ENCODE assay signal across 12 cellular contexts in genomic region chr16:53257001-53257400, GRCh38.
DNase-seq lines count a peak whose midpoint lies in the region; ATAC-seq and TF ChIP-seq lines count a peak whose summit lies in the region.
"Had no signal": no experiment of that assay in that cellular context is flagged by ENCODE, and none has a peak within 500 bp of the region (broad histone marks: within the 10 kb centered on the region; RNA-seq: fewer than 3 reads in every experiment).

No MANE protein-coding gene starts in this region.

- no peak overlapping the region for H3K18ac ChIP-seq in mesenchymal stem cell (ENCODE audit: low read depth in 1 of 2, low read length in 2 of 2)

- H3K27me3 Mint-ChIP-seq in dendritic cell treated with granulocyte-macrophage colony-stimulating factor and Interleukin-4, amounts not matched to agents 40 ng/mL and 50 ng/mL, for 4 days = no peaks in the 10 kb centered on the region

- intact Hi-C loops in dendritic cell treated with granulocyte-macrophage colony-stimulating factor and Interleukin-4, amounts not matched to agents 40 ng/mL and 50 ng/mL, for 4 days (cut with micrococcal nuclease) = no loop called here

- H2BK120ac ChIP-seq in mesenchymal stem cell (ENCODE audit: low read depth, low read length) = no peak overlapping the region

- H2AFZ ChIP-seq in mesenchymal stem cell (ENCODE audit: low read depth, low read length) = no peak overlapping the region
- H2AFZ ChIP-seq: parathyroid adenoma had no signal

- H2BK12ac ChIP-seq in mesenchymal stem cell (ENCODE audit: low read length in 2 of 2) = no peak overlapping the region

- no peak overlapping the region for H2BK5ac ChIP-seq in mesenchymal stem cell (ENCODE audit: low read depth, low read length, poor library complexity, severe bottlenecking)

- DNase-seq in AG08395 (ENCODE audit: low spot score) (peak; percentile 38), mesenchymal stem cell (peak; percentile 26), SIG-M5 (lab: John Stamatoyannopoulos, UW) (no peak), foreskin melanocyte (no peak)
- no peak for DNase-seq in activated naive CD4-positive, alpha-beta T cell treated with Interleukin-2 at 50 U/mL for 16 hours
- DNase-seq: activated CD4-positive, CD25-positive, alpha-beta regulatory T cell; effector CD4-positive, alpha-beta T cell had no signal

- H2BK15ac ChIP-seq in mesenchymal stem cell (ENCODE audit: low read depth, poor library complexity, severe bottlenecking) = no peak overlapping the region

- H3K4me1 Mint-ChIP-seq in dendritic cell treated with granulocyte-macrophage colony-stimulating factor and Interleukin-4, amounts not matched to agents 40 ng/mL and 50 ng/mL, for 4 days (ENCODE audit: low read depth) = peaks cover 6% of the 10 kb centered on the region

- no peak overlapping the region for H4K8ac ChIP-seq in mesenchymal stem cell (ENCODE audit: low read length)

- WGBS in mesenchymal stem cell = 44% methylated on average over 2 of the region's 2 CpGs

- H4K91ac ChIP-seq in mesenchymal stem cell (ENCODE audit: low read length) = no peak overlapping the region

- H3K27ac ChIP-seq in mesenchymal stem cell (ENCODE audit: low read length, poor library complexity, severe bottlenecking) = peak overlapping the region; percentile 73
- H3K27ac ChIP-seq: C4-2B, parathyroid adenoma had no signal

- H3K27me3 ChIP-seq in mesenchymal stem cell (ENCODE audit: control insufficient read depth in 1 of 2, insufficient read depth in 1 of 2, low read length in 2 of 2) = no peaks in the 10 kb centered on the region

- no peak overlapping the region for H3K4me3 ChIP-seq in mesenchymal stem cell (ENCODE audit: insufficient read depth in 1 of 2, low read depth in 1 of 2, low read length in 2 of 2)

- TF ChIP-seq RAD21 in Ishikawa (IDR thresholded peaks at IDR 0.05; ENCODE audit: low read depth) = no peak

- no peak overlapping the region for H3K4me3 Mint-ChIP-seq in dendritic cell treated with granulocyte-macrophage colony-stimulating factor and Interleukin-4, amounts not matched to agents 40 ng/mL and 50 ng/mL, for 4 days

- no peak overlapping the region for H2AK5ac ChIP-seq in mesenchymal stem cell (ENCODE audit: low read length, severe bottlenecking)

- no peaks in the 10 kb centered on the region for H3K9me3 Mint-ChIP-seq in dendritic cell treated with granulocyte-macrophage colony-stimulating factor and Interleukin-4, amounts not matched to agents 40 ng/mL and 50 ng/mL, for 4 days

- H3K36me3 ChIP-seq in mesenchymal stem cell (ENCODE audit: control insufficient read depth in 1 of 2, insufficient read depth in 2 of 2, low read depth in 1 of 2, low read length in 2 of 2) = peaks cover 14 to 94% of the 10 kb centered on the region in 2 experiments

- no peak for ATAC-seq in GM21447 (IDR thresholded peaks at IDR 0.05; ENCODE audit: unreplicated experiment)

- H3K23ac ChIP-seq in mesenchymal stem cell (ENCODE audit: low read length in 2 of 2) = no peak overlapping the region

- no peak for TF ChIP-seq EP300 in Ishikawa (IDR thresholded peaks at IDR 0.05; ENCODE audit: borderline replicate concordance)

- H3K36me3 Mint-ChIP-seq in dendritic cell treated with granulocyte-macrophage colony-stimulating factor and Interleukin-4, amounts not matched to agents 40 ng/mL and 50 ng/mL, for 4 days (ENCODE audit: low read depth) = peaks cover 90% of the 10 kb centered on the region

- no peak overlapping the region for H3K4me2 ChIP-seq in mesenchymal stem cell (ENCODE audit: low read length, poor library complexity, severe bottlenecking)

- peaks cover 10% of the 10 kb centered on the region for H3K79me1 ChIP-seq in mesenchymal stem cell (replicated peaks; ENCODE audit: low read length, poor library complexity, severe bottlenecking)

- peak overlapping the region; percentile 3 for H3K27ac Mint-ChIP-seq in dendritic cell treated with granulocyte-macrophage colony-stimulating factor and Interleukin-4, amounts not matched to agents 40 ng/mL and 50 ng/mL, for 4 days

- no peak overlapping the region for H3K4ac ChIP-seq in mesenchymal stem cell (ENCODE audit: low read depth in 1 of 2, low read length in 2 of 2)

- no peaks in the 10 kb centered on the region for H3K4me1 ChIP-seq in mesenchymal stem cell (ENCODE audit: control insufficient read depth, insufficient read depth, low read depth, low read length)
- H3K4me1 ChIP-seq: parathyroid adenoma had no signal

- H3K9me3 ChIP-seq in mesenchymal stem cell (ENCODE audit: control insufficient read depth, low read length) = no peaks in the 10 kb centered on the region

- H3K14ac ChIP-seq in mesenchymal stem cell (ENCODE audit: low read length in 2 of 2) = no peak overlapping the region

- no peak overlapping the region for H3K9ac ChIP-seq in mesenchymal stem cell (ENCODE audit: low read length)
- H3K9ac ChIP-seq: parathyroid adenoma had no signal

TF ChIP-seq in Ishikawa, 13 proteins besides CTCF, POLR2A, EP300 and RAD21:
- TF ChIP-seq CEBPB (IDR thresholded peaks at IDR 0.05) (no peak), USF1 (IDR thresholded peaks at IDR 0.05) (no peak), ZBTB7A (IDR thresholded peaks at IDR 0.05; ENCODE audit: low read depth) (no peak), TEAD4 (IDR thresholded peaks at IDR 0.05) (peak; percentile 78)

Comparison
In these comparisons a context has a peak if more than half of its experiments do, and no peak if none do; other contexts are left out.
1. DNase-seq: peak in AG08395 (single experiment) and mesenchymal stem cell (single experiment); none in SIG-M5 (single experiment), foreskin melanocyte (single experiment) and activated naive CD4-positive, alpha-beta T cell treated with Interleukin-2 at 50 U/mL for 16 hours (single experiment).